ENCODE assay signal across 12 cellular contexts in genomic region chr3:10198226-10198625, GRCh38. TPM values are rescaled to one million over a fixed set of nuclear protein-coding genes. Genes with fewer than 3 reads are reported as not detected.
DNase-seq lines count a peak whose midpoint lies in the region; ATAC-seq, FAIRE-seq and TF ChIP-seq lines count a peak whose summit lies in the region.
"Had no signal": no experiment of that assay in that cellular context is flagged by ENCODE, and none has a peak within 500 bp of the region (broad histone marks: within the 10 kb centered on the region; RNA-seq: fewer than 3 reads in every experiment).

No MANE protein-coding gene starts in this region.

- H3K9me3 Mint-ChIP-seq in CD14-positive monocyte = peaks cover 0 to 2% (median 0%) of the 10 kb centered on the region in 7 donors
- no peaks in the 10 kb centered on the region for H3K9me3 Mint-ChIP-seq in IgD-negative memory B cell
- H3K9me3 Mint-ChIP-seq in astrocyte (ENCODE audit: unreplicated experiment) = no peaks in the 10 kb centered on the region

- no peak overlapping the region for H2AFZ ChIP-seq in astrocyte (ENCODE audit: low read depth, low read length)
- H2AFZ ChIP-seq in Karpas-422 (ENCODE audit: low read length) = no peak overlapping the region

- H4K20me1 ChIP-seq in astrocyte (ENCODE audit: insufficient read depth, low read length) = no peaks in the 10 kb centered on the region
- no peaks in the 10 kb centered on the region for H4K20me1 ChIP-seq in Karpas-422 (ENCODE audit: insufficient read depth, low read depth, low read length)

- FAIRE-seq in astrocyte (lab: Jason Lieb, UNC) = no peak
- FAIRE-seq: D721Med had no signal

- H3K4me2 ChIP-seq in astrocyte (ENCODE audit: low read length) (no peak overlapping the region), Karpas-422 (ENCODE audit: low read depth, low read length, poor library complexity, severe bottlenecking) (no peak overlapping the region)

- H3K9ac ChIP-seq in astrocyte (ENCODE audit: low read length) (no peak overlapping the region), Karpas-422 (ENCODE audit: low read length) (no peak overlapping the region)

- H3K27ac ChIP-seq in astrocyte (ENCODE audit: low read depth, low read length) (no peak overlapping the region), neutrophil (peak overlapping the region; percentile 91), Karpas-422 (ENCODE audit: low read length) (no peak overlapping the region)
- H3K27ac ChIP-seq: uterus, WERI-Rb-1 had no signal

- peak overlapping the region; percentile 87 to 99 (median 90) for H3K27ac Mint-ChIP-seq in CD14-positive monocyte
- peak overlapping the region; percentile 97 to 100 (median 99) for H3K27ac Mint-ChIP-seq in IgD-negative memory B cell
- H3K27ac Mint-ChIP-seq in astrocyte (ENCODE audit: unreplicated experiment) = peak overlapping the region; percentile 34

- ATAC-seq in GM21423 (IDR thresholded peaks at IDR 0.05; ENCODE audit: unreplicated experiment) = no peak
- no peak for ATAC-seq in HG02763 (IDR thresholded peaks at IDR 0.05; ENCODE audit: unreplicated experiment)

- H3K36me3 ChIP-seq in astrocyte (ENCODE audit: insufficient read depth, low read length) (no peaks in the 10 kb centered on the region), neutrophil (peaks cover 25% of the 10 kb centered on the region), Karpas-422 (ENCODE audit: insufficient read depth, low read length) (no peaks in the 10 kb centered on the region)
- H3K36me3 ChIP-seq: uterus, WERI-Rb-1 had no signal

- no peaks in the 10 kb centered on the region for H3K9me3 ChIP-seq in astrocyte (ENCODE audit: insufficient read depth, low read depth, low read length)
- H3K9me3 ChIP-seq in neutrophil = no peaks in the 10 kb centered on the region
- H3K9me3 ChIP-seq in Karpas-422 (ENCODE audit: low read length) = no peaks in the 10 kb centered on the region
- H3K9me3 ChIP-seq: heart left ventricle, uterus had no signal

- no peak overlapping the region for H3K4me3 ChIP-seq in astrocyte (ENCODE audit: insufficient read depth, low read depth, low read length)
- H3K4me3 ChIP-seq in neutrophil (ENCODE audit: low read depth in 1 of 2, low read length in 1 of 2) = no peak overlapping the region
- no peak overlapping the region for H3K4me3 ChIP-seq in Karpas-422 (ENCODE audit: low read length)
- H3K4me3 ChIP-seq: heart left ventricle, uterus had no signal

- H3K27me3 ChIP-seq in astrocyte (ENCODE audit: insufficient read depth, low read length) (no peaks in the 10 kb centered on the region), neutrophil (no peaks in the 10 kb centered on the region), Karpas-422 (ENCODE audit: low read length) (no peaks in the 10 kb centered on the region)
- H3K27me3 ChIP-seq: heart left ventricle, uterus had no signal

- peaks cover 5% of the 10 kb centered on the region for H3K79me2 ChIP-seq in astrocyte (ENCODE audit: insufficient read depth, low read length)
- H3K79me2 ChIP-seq in Karpas-422 (ENCODE audit: low read length) = no peaks in the 10 kb centered on the region

- H3K4me1 Mint-ChIP-seq in CD14-positive monocyte (peaks cover 55% of the 10 kb centered on the region), IgD-negative memory B cell (peaks cover 53 to 66% (median 64%) of the 10 kb centered on the region in 3 donors), astrocyte (ENCODE audit: low read depth, unreplicated experiment) (peaks cover 19% of the 10 kb centered on the region)

- no peaks in the 10 kb centered on the region for H3K9me2 ChIP-seq in Karpas-422 (replicated peaks; ENCODE audit: insufficient read depth, low read length)

- no peak for DNase-seq in CD14-positive monocyte (ENCODE audit: low spot score)
- DNase-seq in astrocyte (ENCODE audit: low read depth) = no peak
- no peak for DNase-seq in Karpas-422
- DNase-seq in HuH-7.5 (ENCODE audit: low spot score) = no peak
- DNase-seq: uterus, WERI-Rb-1 had no signal

- H3K36me3 Mint-ChIP-seq in CD14-positive monocyte = peaks cover 22 to 23% of the 10 kb centered on the region in 2 donors
- H3K36me3 Mint-ChIP-seq in IgD-negative memory B cell = peaks cover 4% of the 10 kb centered on the region
- no peaks in the 10 kb centered on the region for H3K36me3 Mint-ChIP-seq in astrocyte (ENCODE audit: low read depth, unreplicated experiment)

- H3K4me1 ChIP-seq in astrocyte (ENCODE audit: insufficient read depth, low read length) (peaks cover 38% of the 10 kb centered on the region), neutrophil (ENCODE audit: control insufficient read depth in 1 of 2, insufficient read depth in 1 of 2, low read depth in 1 of 2, low read length in 1 of 2) (peaks cover 60 to 67% of the 10 kb centered on the region in 2 experiments), Karpas-422 (ENCODE audit: low read length) (peaks cover 6% of the 10 kb centered on the region; the same call in 1 of the 2 replicates)

- no peak for TF ChIP-seq CTCF in CD14-positive monocyte (IDR thresholded peaks at IDR 0.05)
- no peak for TF ChIP-seq CTCF in astrocyte (IDR thresholded peaks at IDR 0.05; ENCODE audit: insufficient read depth, low read depth, low read length)
- no peak for TF ChIP-seq CTCF in neutrophil (IDR thresholded peaks at IDR 0.05)

- intact Hi-C loops in CD14-positive monocyte (cut with micrococcal nuclease) = loop anchor here in 1 of 2 donors (5.0 kb wide), 1 partner anchor 36 kb away; the partner anchor contains the start of gene IRAK2

- H3K4me3 Mint-ChIP-seq in CD14-positive monocyte (no peak overlapping the region), IgD-negative memory B cell (peak overlapping the region; percentile 65 to 88 (median 77)), astrocyte (ENCODE audit: unreplicated experiment) (no peak overlapping the region)

- H3K27me3 Mint-ChIP-seq in CD14-positive monocyte (ENCODE audit: low read depth in 3 of 3) (peaks cover 0 to 5% (median 0%) of the 10 kb centered on the region in 3 donors), IgD-negative memory B cell (no peaks in the 10 kb centered on the region), astrocyte (ENCODE audit: low read depth, unreplicated experiment) (no peaks in the 10 kb centered on the region)

RNA-seq across cellular contexts. Expression of gene IRAK2, which starts 33.5 kb away (rescaled TPM):
- 1 to 10 TPM in 1 of 2 donors, under 1 TPM in 1; 0.78 to 1.5 TPM for polyA plus RNA-seq in CD14-positive monocyte
- polyA plus RNA-seq in IgD-negative memory B cell = 8.4 TPM
- 2.0 and 2.1 TPM in 2 replicates for total RNA-seq in astrocyte
- total RNA-seq in Karpas-422 (2014; rRNA removed; shearing (Covaris generic); ENCODE audit: low replicate concordance) = 0.04 TPM in 1 of 2 replicates, not detected in the other

RNA-seq across cellular contexts. Expression of gene TATDN2, which starts 50.0 kb away (rescaled TPM):
- polyA plus RNA-seq in CD14-positive monocyte (1 to 10 TPM; 6.0 TPM), IgD-negative memory B cell (11.6 TPM)
- 28.8 and 29.5 TPM in 2 replicates for total RNA-seq in astrocyte
- total RNA-seq in Karpas-422 (2014; rRNA removed; shearing (Covaris generic); ENCODE audit: low replicate concordance) = 17.6 and 20.8 TPM in 2 replicates

RNA-seq across cellular contexts. Expression of gene VHL, which starts 56.6 kb away (rescaled TPM):
- polyA plus RNA-seq in CD14-positive monocyte (10 to 100 TPM in 1 of 2 donors, 1 to 10 TPM in 1; 9.6 to 15.3 TPM), IgD-negative memory B cell (47.3 TPM)
- 34.6 and 39.1 TPM in 2 replicates for total RNA-seq in astrocyte
- total RNA-seq in Karpas-422 (2014; rRNA removed; shearing (Covaris generic); ENCODE audit: low replicate concordance) = 77.7 and 81.9 TPM in 2 replicates

Comparison
In these comparisons a context has a peak if more than half of its experiments do, and no peak if none do; other contexts are left out.
1. H3K27ac Mint-ChIP-seq: peak in every context shown above with its lines; median percentile 99 in IgD-negative memory B cell; 90 in CD14-positive monocyte; 34 in astrocyte.
2. H3K4me3 Mint-ChIP-seq: peak in IgD-negative memory B cell (4 of 4); none in CD14-positive monocyte (0 of 2) and astrocyte (single experiment).